In genomic region chr22:41713004-41713403, GRCh38 we compare ENCODE assay signal across 16 cellular contexts. TPM values are rescaled to one million over a fixed set of nuclear protein-coding genes. Genes with fewer than 3 reads are reported as not detected.
"Had no signal": no experiment of that assay in that cellular context is flagged by ENCODE, and none has a peak within 500 bp of the region (broad histone marks: within the 10 kb centered on the region; RNA-seq: fewer than 3 reads in every experiment).

No MANE protein-coding gene starts in this region.

- H3K9me3 ChIP-seq: psoas muscle, suprapubic skin had no signal

- H3K4me2 ChIP-seq: hepatocyte, neural progenitor cell had no signal

- ATAC-seq: activated CD4-positive, CD25-positive, alpha-beta regulatory T cell treated with anti-CD3 and anti-CD28 coated beads, Interleukin-2, amount 50 U/mL, for 24 hours; psoas muscle; sciatic nerve had no signal

- H3K27me3 ChIP-seq: dorsolateral prefrontal cortex, hepatocyte, suprapubic skin had no signal

- H2AFZ ChIP-seq: hepatocyte, neural progenitor cell had no signal

- DNase-seq: activated CD4-positive, alpha-beta T cell treated with anti-CD3 and anti-CD28 coated beads, Interleukin-2, amount 50 U/mL, for 4 hours; activated naive CD4-positive, alpha-beta T cell treated with anti-CD3 and anti-CD28 coated beads, Interleukin-2, amount 50 U/mL, for 16 hours; dorsolateral prefrontal cortex; endodermal cell; erythroblast; kidney; naive B cell; psoas muscle had no signal

- H3K79me2 ChIP-seq: hepatocyte had no signal

- H3K36me3 ChIP-seq: cardiac muscle cell, neural progenitor cell, suprapubic skin had no signal

- H3K4me1 ChIP-seq: neural progenitor cell, psoas muscle, suprapubic skin had no signal

- H3K4me3 ChIP-seq: cardiac muscle cell, dorsolateral prefrontal cortex, hepatocyte, lung, neural progenitor cell, psoas muscle, suprapubic skin had no signal

- H3K27ac ChIP-seq: dorsolateral prefrontal cortex, hepatocyte, neural progenitor cell, psoas muscle, suprapubic skin had no signal

- H3K9ac ChIP-seq: neural progenitor cell had no signal

- FAIRE-seq: kidney had no signal

RNA-seq across cellular contexts. Expression of gene MEI1, which starts 13.7 kb away (rescaled TPM):
- total RNA-seq: hepatocyte, osteocyte had no signal
